21 cellular contexts compared by ENCODE assay signal in genomic region chr4:21113496-21114213, GRCh38.
DNase-seq lines count a peak whose midpoint lies in the region; ATAC-seq and TF ChIP-seq lines count a peak whose summit lies in the region.
"Had no signal": no experiment of that assay in that cellular context is flagged by ENCODE, and none has a peak within 500 bp of the region (broad histone marks: within the 10 kb centered on the region; RNA-seq: fewer than 3 reads in every experiment).

No MANE protein-coding gene starts in this region.

- intact Hi-C loops in ovary (cut with DNase I): no loop called here

- H3K27ac Mint-ChIP-seq in mesothelial cell of epicardium: peak overlapping the region; percentile 69
- H3K27ac Mint-ChIP-seq: CD4-positive, alpha-beta T cell; memory B cell; natural killer cell had no signal

- no peaks in the 10 kb centered on the region for H3K9me3 ChIP-seq in ovary
- H3K9me3 ChIP-seq: adrenal gland had no signal

- no peak overlapping the region for H3K27ac ChIP-seq in ovary
- H3K27ac ChIP-seq: adrenal gland, heart left ventricle, upper lobe of left lung had no signal

- H3K4me3 Mint-ChIP-seq in mesothelial cell of epicardium: no peak overlapping the region
- H3K4me3 Mint-ChIP-seq: CD4-positive, alpha-beta T cell; memory B cell; natural killer cell had no signal

- WGBS in ovary, 3 donors: 24 to 32% (median 30%) methylated on average over 3 of the region's 3 CpGs

- TF ChIP-seq EP300 in ovary (IDR thresholded peaks at IDR 0.05): no peak

- peaks cover 5% of the 10 kb centered on the region for H3K27me3 Mint-ChIP-seq in mesothelial cell of epicardium (ENCODE audit: low read depth)
- H3K27me3 Mint-ChIP-seq: CD4-positive, alpha-beta T cell; memory B cell had no signal

- H3K27me3 ChIP-seq in ovary: no peaks in the 10 kb centered on the region
- H3K27me3 ChIP-seq: adrenal gland, heart left ventricle, upper lobe of left lung had no signal

- DNase-seq in EH (ENCODE audit: low read depth) (peak; percentile 17), RPMI7951 (ENCODE audit: low read depth) (peak; percentile 6), epithelial cell of esophagus (ENCODE audit: low read depth) (peak; percentile 16), mesothelial cell of epicardium (ENCODE audit: low spot score in 2 of 2, unreplicated experiment in 2 of 2) (no peak), DMS153 (lab: John Stamatoyannopoulos, UW) (no peak), ovary (no peak)
- no peak for DNase-seq in stimulated activated CD4-positive, alpha-beta T cell treated with anti-CD3 and anti-CD28 coated beads, Interleukin-4, amount 100 ng/mL, for 24 hours
- DNase-seq: activated CD4-positive, alpha-beta T cell treated with anti-CD3 and anti-CD28 coated beads for 1 hour; activated effector memory CD4-positive, alpha-beta T cell treated with Interleukin-2 at 50 U/mL for 16 hours; adrenal gland; CD4-positive, alpha-beta T cell; DND-41; heart left ventricle; natural killer cell; NCI-H2029; stimulated activated CD4-positive, alpha-beta T cell treated with anti-CD3 and anti-CD28 coated beads, Interleukin-12 subunit alpha, Interleukin-12 subunit beta, amount 100 ng/mL, for 4 hours; stimulated activated naive CD4-positive, alpha-beta T cell treated with Interleukin-2 at 50 U/mL for 16 hours; T-helper 9 cell; upper lobe of left lung had no signal

- no peak for TF ChIP-seq POLR2A in ovary (IDR thresholded peaks at IDR 0.05)

- no peak overlapping the region for H3K4me3 ChIP-seq in epithelial cell of esophagus (ENCODE audit: low read length)
- H3K4me3 ChIP-seq in ovary: no peak overlapping the region
- H3K4me3 ChIP-seq: adrenal gland, heart left ventricle, upper lobe of left lung had no signal

- H3K4me1 Mint-ChIP-seq in mesothelial cell of epicardium: peaks cover 12% of the 10 kb centered on the region
- H3K4me1 Mint-ChIP-seq: memory B cell, natural killer cell had no signal

- no peaks in the 10 kb centered on the region for H3K36me3 Mint-ChIP-seq in mesothelial cell of epicardium
- H3K36me3 Mint-ChIP-seq: memory B cell, natural killer cell had no signal

- H3K9me3 Mint-ChIP-seq in mesothelial cell of epicardium: peaks cover 9% of the 10 kb centered on the region

- TF ChIP-seq CTCF in epithelial cell of esophagus (IDR thresholded peaks at IDR 0.05; ENCODE audit: insufficient read depth, low read depth, low read length, missing control alignments) (no peak), mesothelial cell of epicardium (IDR thresholded peaks at IDR 0.05; ENCODE audit: unreplicated experiment) (no peak), ovary (IDR thresholded peaks at IDR 0.05) (no peak)

- H3K36me3 ChIP-seq in ovary: no peaks in the 10 kb centered on the region
- H3K36me3 ChIP-seq: adrenal gland, heart left ventricle, upper lobe of left lung had no signal

- no peak for ATAC-seq in HG03354 (IDR thresholded peaks at IDR 0.05; ENCODE audit: poor library complexity, severe bottlenecking, unreplicated experiment)
- ATAC-seq: natural killer cell had no signal

- peaks cover 1% of the 10 kb centered on the region for H3K4me1 ChIP-seq in ovary (ENCODE audit: insufficient read depth)
- H3K4me1 ChIP-seq: adrenal gland, heart left ventricle, upper lobe of left lung had no signal

Comparison
In these comparisons a context has a peak if more than half of its experiments do, and no peak if none do; other contexts are left out.
1. DNase-seq: peak in EH (single experiment), RPMI7951 (single experiment) and epithelial cell of esophagus (single experiment); none in mesothelial cell of epicardium (0 of 2), DMS153 (single experiment), stimulated activated CD4-positive, alpha-beta T cell treated with anti-CD3 and anti-CD28 coated beads, Interleukin-4, amount 100 ng/mL, for 24 hours (single experiment) and ovary (0 of 5).